ENCODE assay signal across 9 cellular contexts in genomic region chr7:85914437-85914836, GRCh38.
"Had no signal": no experiment of that assay in that cellular context is flagged by ENCODE, and none has a peak within 500 bp of the region (broad histone marks: within the 10 kb centered on the region; RNA-seq: fewer than 3 reads in every experiment).

No MANE protein-coding gene starts in this region.

- H3K36me3 Mint-ChIP-seq: IgD-negative memory B cell had no signal

- H3K27ac Mint-ChIP-seq: IgD-negative memory B cell had no signal

- H3K4me3 Mint-ChIP-seq: IgD-negative memory B cell had no signal

- DNase-seq: IMR-90, KBM-7, KG1 had no signal

- H3K4me2 ChIP-seq: KMS-11 had no signal

- ATAC-seq: HepG2, K562 had no signal

- H3K4me1 Mint-ChIP-seq: IgD-negative memory B cell had no signal

- H3K27me3 Mint-ChIP-seq: IgD-negative memory B cell had no signal

- H3K4me3 ChIP-seq: K562 had no signal

- FAIRE-seq: HepG2, HTR-8/SVneo had no signal

- H3K27ac ChIP-seq: HL-60, KMS-11 had no signal
